32 cellular contexts compared by ENCODE assay signal in genomic region chr9:108211576-108211975, GRCh38.
"Had no signal": no experiment of that assay in that cellular context is flagged by ENCODE, and none has a peak within 500 bp of the region (broad histone marks: within the 10 kb centered on the region; RNA-seq: fewer than 3 reads in every experiment).

No MANE protein-coding gene starts in this region.

- H3K4me1 ChIP-seq: adrenal gland, body of pancreas, esophagus squamous epithelium, foreskin keratinocyte, gastrocnemius medialis, heart left ventricle had no signal

- H3K27me3 Mint-ChIP-seq: activated CD8-positive, alpha-beta T cell treated with anti-CD3 and anti-CD28 coated beads for 36 hours; activated naive CD8-positive, alpha-beta T cell treated with anti-CD3 and anti-CD28 coated beads for 36 hours; activated naive CD8-positive, alpha-beta T cell treated with anti-CD3 and anti-CD28 coated beads, Interleukin-2, amount 50 U/mL, for 24 hours; effector memory CD8-positive, alpha-beta T cell; T-helper 17 cell had no signal

- H3K27ac Mint-ChIP-seq: activated B cell treated with CpG ODN at 0.5 μM for 24 hours; activated CD8-positive, alpha-beta T cell treated with anti-CD3 and anti-CD28 coated beads for 36 hours; activated naive CD4-positive, alpha-beta T cell treated with anti-CD3 and anti-CD28 coated beads, Interleukin-2, amount 50 U/mL, for 24 hours; activated naive CD8-positive, alpha-beta T cell treated with anti-CD3 and anti-CD28 coated beads for 36 hours; activated naive CD8-positive, alpha-beta T cell treated with anti-CD3 and anti-CD28 coated beads, Interleukin-2, amount 50 U/mL, for 24 hours; activated T-helper 17 cell treated with anti-CD3 and anti-CD28 coated beads, Interleukin-2, amount 50 U/mL, for 72 hours; effector memory CD8-positive, alpha-beta T cell; T-helper 17 cell; T-helper 2 cell treated with Interferon-gamma antibody and Interleukin-4, amounts not matched to agents 5 μg/mL and 100 μg/mL, for 36 hours had no signal

- H3K4me3 Mint-ChIP-seq: activated B cell treated with CpG ODN at 0.5 μM for 24 hours; activated CD8-positive, alpha-beta T cell treated with anti-CD3 and anti-CD28 coated beads for 36 hours; activated naive CD4-positive, alpha-beta T cell treated with anti-CD3 and anti-CD28 coated beads, Interleukin-2, amount 50 U/mL, for 24 hours; activated naive CD8-positive, alpha-beta T cell treated with anti-CD3 and anti-CD28 coated beads for 36 hours; activated naive CD8-positive, alpha-beta T cell treated with anti-CD3 and anti-CD28 coated beads, Interleukin-2, amount 50 U/mL, for 24 hours; activated T-cell treated with anti-CD3 and anti-CD28 coated beads, Interleukin-2, amount 50 U/mL, for 4 hours; activated T-helper 17 cell treated with anti-CD3 and anti-CD28 coated beads, Interleukin-2, amount 50 U/mL, for 72 hours; effector memory CD8-positive, alpha-beta T cell; T-helper 17 cell; T-helper 2 cell treated with Interferon-gamma antibody and Interleukin-4, amounts not matched to agents 5 μg/mL and 100 μg/mL, for 36 hours had no signal

- H3K36me3 Mint-ChIP-seq: activated naive CD4-positive, alpha-beta T cell treated with anti-CD3 and anti-CD28 coated beads, Interleukin-2, amount 50 U/mL, for 24 hours; activated naive CD8-positive, alpha-beta T cell treated with anti-CD3 and anti-CD28 coated beads for 36 hours had no signal

- H3K36me3 ChIP-seq: adrenal gland, esophagus squamous epithelium, gastrocnemius medialis, heart left ventricle, WERI-Rb-1 had no signal

- H3K4me1 Mint-ChIP-seq: activated naive CD4-positive, alpha-beta T cell treated with anti-CD3 and anti-CD28 coated beads, Interleukin-2, amount 50 U/mL, for 24 hours; activated naive CD8-positive, alpha-beta T cell treated with anti-CD3 and anti-CD28 coated beads for 36 hours; activated naive CD8-positive, alpha-beta T cell treated with anti-CD3 and anti-CD28 coated beads, Interleukin-2, amount 50 U/mL, for 24 hours; activated T-helper 17 cell treated with anti-CD3 and anti-CD28 coated beads, Interleukin-2, amount 50 U/mL, for 72 hours; T-helper 17 cell had no signal

- H3K4me3 ChIP-seq: adrenal gland, body of pancreas, esophagus squamous epithelium, gastrocnemius medialis, heart left ventricle had no signal

- H3K9me3 ChIP-seq: adrenal gland, body of pancreas, esophagus squamous epithelium, gastrocnemius medialis, heart left ventricle had no signal

- H3K9me3 Mint-ChIP-seq: activated B cell treated with CpG ODN at 0.5 μM for 24 hours; activated naive CD8-positive, alpha-beta T cell treated with anti-CD3 and anti-CD28 coated beads, Interleukin-2, amount 50 U/mL, for 24 hours had no signal

- H3K27me3 ChIP-seq: adrenal gland, body of pancreas, esophagus squamous epithelium, foreskin keratinocyte, gastrocnemius medialis, heart left ventricle had no signal

- H3K27ac ChIP-seq: adrenal gland, body of pancreas, esophagus squamous epithelium, foreskin keratinocyte, gastrocnemius medialis, heart left ventricle, WERI-Rb-1 had no signal

- ATAC-seq: activated CD4-positive, CD25-positive, alpha-beta regulatory T cell treated with anti-CD3 and anti-CD28 coated beads, Interleukin-2, amount 50 U/mL, for 24 hours; activated CD8-positive, alpha-beta T cell treated with anti-CD3 and anti-CD28 coated beads for 36 hours; activated naive CD8-positive, alpha-beta T cell treated with anti-CD3 and anti-CD28 coated beads, Interleukin-2, amount 50 U/mL, for 24 hours; activated T-cell treated with anti-CD3 and anti-CD28 coated beads, Interleukin-2, amount 50 U/mL, for 4 hours; activated T-helper 17 cell treated with anti-CD3 and anti-CD28 coated beads, Interleukin-2, amount 50 U/mL, for 72 hours; body of pancreas; effector memory CD8-positive, alpha-beta T cell; foreskin keratinocyte; gastrocnemius medialis; heart left ventricle; T-helper 17 cell had no signal

- DNase-seq: activated B cell treated with CpG ODN at 0.5 μM for 24 hours; activated CD4-positive, alpha-beta T cell treated with anti-CD3 and anti-CD28 coated beads for 48 hours; activated CD4-positive, alpha-beta T cell treated with anti-CD3 and anti-CD28 coated beads, Interleukin-2, amount 50 U/mL, for 1 hour; activated CD4-positive, alpha-beta T cell treated with anti-CD3 and anti-CD28 coated beads, Interleukin-2, amount 50 U/mL, for 48 hours; activated CD8-positive, alpha-beta memory T cell treated with anti-CD3 and anti-CD28 coated beads for 24 hours; activated CD8-positive, alpha-beta T cell treated with anti-CD3 and anti-CD28 coated beads for 36 hours; activated effector memory CD4-positive, alpha-beta T cell treated with Interleukin-2 at 50 U/mL for 16 hours; activated gamma-delta T cell treated with Interleukin-2 at 50 U/mL for 16 hours; activated naive CD4-positive, alpha-beta T cell treated with Interleukin-2 at 50 U/mL for 16 hours; activated naive CD8-positive, alpha-beta T cell treated with anti-CD3 and anti-CD28 coated beads for 36 hours; activated naive CD8-positive, alpha-beta T cell treated with anti-CD3 and anti-CD28 coated beads, Interleukin-2, amount 50 U/mL, for 24 hours; activated T-cell treated with anti-CD3 and anti-CD28 coated beads, Interleukin-2, amount 50 U/mL, for 4 hours; adrenal gland; aorta; body of pancreas; cortex of kidney; effector CD4-positive, alpha-beta T cell; effector memory CD8-positive, alpha-beta T cell; erythroblast; esophagus squamous epithelium; foreskin keratinocyte; gastrocnemius medialis; glutamatergic neuron; T-helper 1 cell; T-helper 17 cell; T1000; WERI-Rb-1 had no signal
